Comparison of ENCODE assay signal across 8 cellular contexts in the genomic region with DNA sequence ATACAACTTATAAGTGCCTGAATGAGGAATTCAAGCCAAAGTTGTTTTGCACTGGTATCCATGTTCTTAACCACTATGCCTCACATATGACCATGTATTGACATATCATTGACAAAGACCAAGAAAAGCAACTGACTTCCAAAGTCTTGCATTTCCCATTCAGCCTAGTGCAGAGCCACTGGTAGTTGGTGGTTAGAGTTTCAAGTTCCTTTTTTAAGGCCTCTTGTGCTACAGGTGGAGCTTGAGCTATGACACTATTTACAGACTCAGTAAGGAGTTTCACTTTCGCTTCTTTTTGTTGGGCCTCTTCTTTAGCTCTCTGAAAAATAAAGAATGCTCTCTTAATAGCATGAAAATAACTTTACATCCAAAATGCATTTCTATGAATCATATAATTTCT.
DNase-seq lines count a peak whose midpoint lies in the region; ATAC-seq, FAIRE-seq and TF ChIP-seq lines count a peak whose summit lies in the region.

No MANE protein-coding gene starts in this region.

- peak; percentile 97 for ATAC-seq in GM21381 (IDR thresholded peaks at IDR 0.05; ENCODE audit: unreplicated experiment)
- ATAC-seq in HG03558 (IDR thresholded peaks at IDR 0.05; ENCODE audit: extremely low read depth, unreplicated experiment): peak; percentile 98

- H3K4me3 Mint-ChIP-seq in astrocyte (ENCODE audit: unreplicated experiment): no peak overlapping the region

- no peaks in the 10 kb centered on the region for H3K79me2 ChIP-seq in astrocyte (ENCODE audit: insufficient read depth, low read length)

- H3K4me1 Mint-ChIP-seq in astrocyte (ENCODE audit: low read depth, unreplicated experiment): no peaks in the 10 kb centered on the region

- H3K27me3 ChIP-seq in astrocyte (ENCODE audit: insufficient read depth, low read length): no peaks in the 10 kb centered on the region

- H2AFZ ChIP-seq in astrocyte (ENCODE audit: low read depth, low read length): no peak overlapping the region

- no peak overlapping the region for H3K27ac ChIP-seq in astrocyte (ENCODE audit: low read depth, low read length)

- H3K27me3 Mint-ChIP-seq in astrocyte (ENCODE audit: low read depth, unreplicated experiment): no peaks in the 10 kb centered on the region

- no peaks in the 10 kb centered on the region for H3K36me3 Mint-ChIP-seq in astrocyte (ENCODE audit: low read depth, unreplicated experiment)

- TF ChIP-seq POLR2A in GM12891 (IDR thresholded peaks at IDR 0.05; ENCODE audit: low read depth, low read length): no peak

- no peaks in the 10 kb centered on the region for H4K20me1 ChIP-seq in astrocyte (ENCODE audit: insufficient read depth, low read length)

- H3K4me3 ChIP-seq in astrocyte (ENCODE audit: insufficient read depth, low read depth, low read length): no peak overlapping the region
- no peak overlapping the region for H3K4me3 ChIP-seq in foreskin fibroblast (ENCODE audit: low read depth in 1 of 2, low read length in 2 of 2)

- H3K9ac ChIP-seq in astrocyte (ENCODE audit: low read length): no peak overlapping the region

- no peak overlapping the region for H3K27ac Mint-ChIP-seq in astrocyte (ENCODE audit: unreplicated experiment)

- FAIRE-seq in GM12891 (lab: Jason Lieb, UNC) (peak; percentile 75), astrocyte (lab: Jason Lieb, UNC) (peak; percentile 87)

- TF ChIP-seq CTCF in astrocyte (IDR thresholded peaks at IDR 0.05; ENCODE audit: insufficient read depth, low read depth, low read length) (no peak), foreskin fibroblast (IDR thresholded peaks at IDR 0.05; ENCODE audit: low read depth, low read length) (no peak)

- H3K9me3 Mint-ChIP-seq in astrocyte (ENCODE audit: unreplicated experiment): no peaks in the 10 kb centered on the region

- no peaks in the 10 kb centered on the region for H3K36me3 ChIP-seq in astrocyte (ENCODE audit: insufficient read depth, low read length)

- H3K4me2 ChIP-seq in astrocyte (ENCODE audit: low read length): no peak overlapping the region

- no peaks in the 10 kb centered on the region for H3K9me3 ChIP-seq in astrocyte (ENCODE audit: insufficient read depth, low read depth, low read length)

- H3K4me1 ChIP-seq in astrocyte (ENCODE audit: insufficient read depth, low read length): no peaks in the 10 kb centered on the region

- DNase-seq in GM12891 (ENCODE audit: insufficient read length, low spot score) (no peak), astrocyte (ENCODE audit: low read depth) (no peak), T1000 (lab: John Stamatoyannopoulos, UW) (no peak), nucleus accumbens (lab: John Stamatoyannopoulos, UW) (no peak), foreskin fibroblast (no peak), kidney glomerular epithelial cell (lab: John Stamatoyannopoulos, UW) (no peak)

TF ChIP-seq in GM12891, 5 proteins besides CTCF, POLR2A, EP300 and RAD21:
- TF ChIP-seq PAX5 (IDR thresholded peaks at IDR 0.05; ENCODE audit: insufficient read depth, low read length, severe bottlenecking): no peak
- no peak for TF ChIP-seq POU2F2 (IDR thresholded peaks at IDR 0.05; ENCODE audit: low read depth, low read length)
- no peak for TF ChIP-seq TAF1 (IDR thresholded peaks at IDR 0.05; ENCODE audit: low read depth, low read length)
- no peak for TF ChIP-seq POLR2AphosphoS5 (IDR thresholded peaks at IDR 0.05; ENCODE audit: low read depth, low read length)
- TF ChIP-seq SPI1 (IDR thresholded peaks at IDR 0.05; ENCODE audit: low read depth, low read length): peak; percentile 59
